14 cellular contexts compared by ENCODE assay signal in the genomic region with DNA sequence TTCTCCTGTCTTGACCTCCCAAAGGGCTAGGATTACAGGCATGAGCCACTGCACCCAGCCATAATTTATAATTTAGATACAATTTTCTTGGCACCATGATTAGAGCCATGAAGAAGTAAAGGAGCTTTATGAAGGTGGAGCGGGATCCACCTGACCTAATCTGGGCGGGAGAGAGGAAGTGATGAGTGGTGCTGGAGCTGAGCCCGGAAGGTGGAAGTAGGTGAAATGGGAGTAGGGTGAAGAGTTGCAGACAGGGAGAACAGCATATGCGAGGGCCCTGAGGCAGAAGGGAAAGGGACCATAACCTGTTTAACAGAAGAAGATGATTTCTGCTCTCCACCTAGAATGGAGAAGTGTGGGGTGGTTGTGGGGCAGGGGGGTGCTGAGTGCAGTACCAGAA. TPM values are rescaled to one million over a fixed set of nuclear protein-coding genes. Genes with fewer than 3 reads are reported as not detected.
"Had no signal": no experiment of that assay in that cellular context is flagged by ENCODE, and none has a peak within 500 bp of the region (broad histone marks: within the 10 kb centered on the region; RNA-seq: fewer than 3 reads in every experiment).

No MANE protein-coding gene starts in this region.

- H3K27ac Mint-ChIP-seq: activated B cell treated with CpG ODN at 0.5 μM for 24 hours; activated CD4-positive, alpha-beta T cell treated with anti-CD3 and anti-CD28 coated beads, Interleukin-2, amount 10 ng/mL, durations not matched to agents 24 days and 14 days; neural progenitor cell had no signal

- H3K36me3 ChIP-seq: neural progenitor cell had no signal

- H3K27me3 ChIP-seq: gastroesophageal sphincter, tibial nerve had no signal

- H3K4me3 Mint-ChIP-seq: activated B cell treated with CpG ODN at 0.5 μM for 24 hours; activated CD4-positive, alpha-beta T cell treated with anti-CD3 and anti-CD28 coated beads, Interleukin-2, amount 10 ng/mL, durations not matched to agents 24 days and 14 days; naive B cell; neural progenitor cell had no signal

- H3K9me3 ChIP-seq: gastroesophageal sphincter, tibial nerve had no signal

- H3K27ac ChIP-seq: gastroesophageal sphincter, neural progenitor cell, tibial nerve had no signal

- H3K4me2 ChIP-seq: neural progenitor cell had no signal

- H3K27me3 Mint-ChIP-seq: activated B cell treated with CpG ODN at 0.5 μM for 24 hours; activated CD4-positive, alpha-beta T cell treated with anti-CD3 and anti-CD28 coated beads, Interleukin-2, amount 10 ng/mL, durations not matched to agents 24 days and 14 days; naive B cell had no signal

- H3K4me3 ChIP-seq: gastroesophageal sphincter, neural progenitor cell, tibial nerve had no signal

- H3K9ac ChIP-seq: neural progenitor cell had no signal

- ATAC-seq: gastroesophageal sphincter had no signal

- DNase-seq: activated B cell treated with CpG ODN at 0.5 μM for 24 hours; activated CD4-positive, alpha-beta T cell treated with anti-CD3 and anti-CD28 coated beads, Interleukin-2, amount 10 ng/mL, durations not matched to agents 24 days and 14 days; activated naive CD4-positive, alpha-beta T cell; aorta; erythroblast; naive B cell; retina; stimulated activated CD4-positive, alpha-beta T cell treated with anti-CD3 and anti-CD28 coated beads, Interleukin-12 subunit alpha, Interleukin-12 subunit beta, amount 100 ng/mL, for 4 hours; stimulated activated CD4-positive, alpha-beta T cell treated with anti-CD3 and anti-CD28 coated beads, Interleukin-2, amount 100 ng/mL, for 24 hours; substantia nigra; SW 1271 had no signal

- H2AFZ ChIP-seq: neural progenitor cell had no signal

- H3K9me3 Mint-ChIP-seq: activated B cell treated with CpG ODN at 0.5 μM for 24 hours; activated CD4-positive, alpha-beta T cell treated with anti-CD3 and anti-CD28 coated beads, Interleukin-2, amount 10 ng/mL, durations not matched to agents 24 days and 14 days; naive B cell; neural progenitor cell had no signal

RNA-seq across cellular contexts. Expression of a gene that starts 22.0 kb away (rescaled TPM):
- total RNA-seq: aorta had no signal
